Comparison of ENCODE assay signal across 26 cellular contexts in genomic region chrX:40542972-40543371, GRCh38.
"Had no signal": no experiment of that assay in that cellular context is flagged by ENCODE, and none has a peak within 500 bp of the region (broad histone marks: within the 10 kb centered on the region; RNA-seq: fewer than 3 reads in every experiment).

No MANE protein-coding gene starts in this region.

- ATAC-seq: activated CD8-positive, alpha-beta T cell treated with anti-CD3 and anti-CD28 coated beads for 36 hours; activated naive CD8-positive, alpha-beta T cell treated with anti-CD3 and anti-CD28 coated beads, Interleukin-2, amount 50 U/mL, for 24 hours had no signal

- DNase-seq: activated B cell treated with CpG ODN at 0.5 μM for 24 hours; activated CD4-positive, alpha-beta memory T cell treated with anti-CD3 and anti-CD28 coated beads for 36 hours; activated CD4-positive, alpha-beta T cell treated with anti-CD3 and anti-CD28 coated beads for 4 hours; activated CD4-positive, alpha-beta T cell treated with anti-CD3 and anti-CD28 coated beads, Interleukin-2, amount 10 ng/mL, durations not matched to agents 24 days and 14 days; activated CD4-positive, alpha-beta T cell treated with anti-CD3 and anti-CD28 coated beads, Interleukin-2, amount 50 U/mL, for 1 hour; activated CD4-positive, CD25-positive, alpha-beta regulatory T cell treated with anti-CD3 and anti-CD28 coated beads, Interleukin-2, amount 50 U/mL, for 72 hours; activated CD8-positive, alpha-beta memory T cell treated with anti-CD3 and anti-CD28 coated beads, Interleukin-2, amount 50 U/mL, for 4 hours; activated CD8-positive, alpha-beta T cell treated with anti-CD3 and anti-CD28 coated beads for 36 hours; activated effector memory CD4-positive, alpha-beta T cell treated with Interleukin-2 at 50 U/mL for 16 hours; activated gamma-delta T cell; activated naive CD4-positive, alpha-beta T cell treated with anti-CD3 and anti-CD28 coated beads, Interleukin-2, amount 10 ng/mL, durations not matched to agents 7 days and 5 days; activated naive CD4-positive, alpha-beta T cell treated with Interleukin-2 at 50 U/mL for 16 hours; activated naive CD8-positive, alpha-beta T cell treated with anti-CD3 and anti-CD28 coated beads, Interleukin-2, amount 10 ng/mL, durations not matched to agents 7 days and 5 days; activated naive CD8-positive, alpha-beta T cell treated with anti-CD3 and anti-CD28 coated beads, Interleukin-2, amount 50 U/mL, for 24 hours; activated T-cell treated with anti-CD3 and anti-CD28 coated beads for 4 hours; activated T-cell treated with anti-CD3 and anti-CD28 coated beads, Interleukin-2, amount 50 U/mL, for 48 hours; amygdala; anterior cingulate cortex; body of pancreas; brain microvascular endothelial cell; central memory CD4-positive, alpha-beta T cell; T-helper 1 cell; T-helper 2 cell; T-helper 9 cell had no signal

- H3K27me3 ChIP-seq: ascending aorta, body of pancreas, brain microvascular endothelial cell had no signal

- H3K9me3 ChIP-seq: ascending aorta, body of pancreas, breast epithelium had no signal

- H3K4me1 ChIP-seq: ascending aorta, breast epithelium had no signal

- H3K36me3 ChIP-seq: ascending aorta, brain microvascular endothelial cell, breast epithelium had no signal

- H3K4me3 ChIP-seq: body of pancreas, breast epithelium had no signal

- H3K27ac ChIP-seq: ascending aorta, brain microvascular endothelial cell, breast epithelium had no signal
